18 cellular contexts compared by ENCODE assay signal in genomic region chrX:72498782-72499181, GRCh38.
A peak's percentile ranks its signal among the peaks of the same experiment; 100 is the strongest.
DNase-seq lines count a peak whose midpoint lies in the region; ATAC-seq and TF ChIP-seq lines count a peak whose summit lies in the region.
"Had no signal": no experiment of that assay in that cellular context is flagged by ENCODE, and none has a peak within 500 bp of the region (broad histone marks: within the 10 kb centered on the region; RNA-seq: fewer than 3 reads in every experiment).

No MANE protein-coding gene starts in this region.

- no peaks in the 10 kb centered on the region for H3K4me1 ChIP-seq in foreskin keratinocyte
- H3K4me1 ChIP-seq: Caco-2, lower lobe of right lung had no signal

- TF ChIP-seq CTCF in NB4 (IDR thresholded peaks at IDR 0.05; ENCODE audit: low read depth, low read length) (no peak), choroid plexus epithelial cell (conservative IDR thresholded peaks at IDR 0.05; ENCODE audit: low read depth, low read length) (no peak), foreskin keratinocyte (conservative IDR thresholded peaks at IDR 0.05) (no peak)

- H3K27ac ChIP-seq in foreskin keratinocyte, result no peak overlapping the region
- H3K27ac ChIP-seq: lower lobe of right lung, PC-9 had no signal

- H3K4me3 ChIP-seq in NB4 (ENCODE audit: low read depth, low read length) (no peak overlapping the region), choroid plexus epithelial cell (ENCODE audit: low read depth, low read length) (no peak overlapping the region)
- H3K4me3 ChIP-seq: lower lobe of right lung, PC-9 had no signal

- no peaks in the 10 kb centered on the region for H3K27me3 ChIP-seq in foreskin keratinocyte

- intact Hi-C loops in head of caudate nucleus (cut with DNase I), result no loop called here

- no peak for TF ChIP-seq POLR2A in NB4 (IDR thresholded peaks at IDR 0.05; ENCODE audit: extremely low read depth, insufficient read length)

- peak; percentile 64 for ATAC-seq in GM21423 (IDR thresholded peaks at IDR 0.05; ENCODE audit: unreplicated experiment)
- no peak for ATAC-seq in foreskin keratinocyte
- ATAC-seq: lower lobe of right lung, SK-N-SH treated with all-trans-retinoic acid at 6 μM for 48 hours had no signal

- peak; percentile 23 for DNase-seq in ELF-1 (ENCODE audit: low read depth, low spot score)
- peak; percentile 66 for DNase-seq in NB4 (ENCODE audit: low read depth)
- DNase-seq in choroid plexus epithelial cell (ENCODE audit: low read depth), result peak; percentile 4
- no peak for DNase-seq in NCI-H2081 treated with DMSO at 0.1 percent for 48 hours (lab: John Stamatoyannopoulos, UW)
- no peak for DNase-seq in head of caudate nucleus
- no peak for DNase-seq in cerebellar cortex (ENCODE audit: low spot score)
- DNase-seq in foreskin keratinocyte, result no peak
- DNase-seq: Caco-2, cerebellar nuclear complex, foreskin melanocyte, GOT3, IMR-90, lower lobe of right lung, NCI-H1417, PC-9, retina had no signal

Comparison
In these comparisons a context has a peak if more than half of its experiments do, and no peak if none do; other contexts are left out.
1. DNase-seq: peak in ELF-1 (single experiment), NB4 (single experiment) and choroid plexus epithelial cell (single experiment); none in NCI-H2081 treated with DMSO at 0.1 percent for 48 hours (single experiment), head of caudate nucleus (0 of 42), cerebellar cortex (single experiment) and foreskin keratinocyte (0 of 2).